In genomic region chr6:124234806-124235205, GRCh38 we compare ENCODE assay signal across 17 cellular contexts.
"Had no signal": no experiment of that assay in that cellular context is flagged by ENCODE, and none has a peak within 500 bp of the region (broad histone marks: within the 10 kb centered on the region; RNA-seq: fewer than 3 reads in every experiment).

No MANE protein-coding gene starts in this region.

- H3K4me3 ChIP-seq: esophagus muscularis mucosa, gastrocnemius medialis, right atrium auricular region, sigmoid colon, stomach, thoracic aorta, transverse colon had no signal

- ATAC-seq: effector memory CD8-positive, alpha-beta T cell; gastrocnemius medialis; left lobe of liver; naive thymus-derived CD8-positive, alpha-beta T cell had no signal

- H3K27me3 ChIP-seq: esophagus muscularis mucosa, gastrocnemius medialis, neutrophil, right atrium auricular region, sigmoid colon, stomach, transverse colon had no signal

- H3K9me3 ChIP-seq: gastrocnemius medialis, neutrophil, right atrium auricular region, sigmoid colon, thoracic aorta, transverse colon had no signal

- H3K27ac ChIP-seq: epithelial cell of prostate, esophagus muscularis mucosa, gastrocnemius medialis, neutrophil, right atrium auricular region, sigmoid colon, stomach, thoracic aorta, transverse colon had no signal

- H3K4me1 ChIP-seq: esophagus muscularis mucosa, gastrocnemius medialis, right atrium auricular region, sigmoid colon, stomach, transverse colon had no signal

- DNase-seq: effector memory CD8-positive, alpha-beta T cell; gastrocnemius medialis; islet precursor cell; mammary epithelial cell; naive thymus-derived CD8-positive, alpha-beta T cell; sigmoid colon; small intestine; stimulated activated CD4-positive, alpha-beta T cell treated with anti-CD3 and anti-CD28 coated beads, Interleukin-12 subunit alpha, Interleukin-12 subunit beta, amount 100 ng/mL, for 4 hours; stimulated activated naive CD4-positive, alpha-beta T cell; stomach; transverse colon had no signal

- H3K36me3 ChIP-seq: esophagus muscularis mucosa, gastrocnemius medialis, neutrophil, right atrium auricular region, sigmoid colon, stomach, thoracic aorta, transverse colon had no signal
